14 cellular contexts compared by ENCODE assay signal in the genomic region with DNA sequence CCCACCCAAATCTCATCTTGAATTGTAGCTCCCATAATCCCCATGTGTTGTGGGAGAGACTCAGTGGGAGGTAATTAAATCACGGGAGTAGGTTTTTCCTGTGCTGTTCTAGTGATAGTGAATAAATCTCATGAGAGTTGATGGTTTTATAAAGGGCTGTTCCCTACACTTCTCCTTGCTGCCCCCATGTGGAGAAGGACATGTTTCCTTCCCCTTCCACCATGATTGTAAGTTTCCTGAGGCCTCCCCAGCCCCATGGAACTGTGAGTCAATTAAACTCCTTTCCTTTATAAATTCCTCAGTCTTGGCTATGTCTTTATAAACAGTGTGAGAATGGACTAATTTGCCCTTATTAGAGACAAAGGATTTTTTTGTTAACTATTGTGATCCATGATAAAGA. TPM values are rescaled to one million over a fixed set of nuclear protein-coding genes. Genes with fewer than 3 reads are reported as not detected.
A peak's percentile ranks its signal among the peaks of the same experiment; 100 is the strongest.
DNase-seq lines count a peak whose midpoint lies in the region; ATAC-seq and TF ChIP-seq lines count a peak whose summit lies in the region.
"Had no signal": no experiment of that assay in that cellular context is flagged by ENCODE, and none has a peak within 500 bp of the region (broad histone marks: within the 10 kb centered on the region; RNA-seq: fewer than 3 reads in every experiment).

No MANE protein-coding gene starts in this region.

- H3K4me3 Mint-ChIP-seq in endodermal cell, result no peak overlapping the region
- H3K4me3 Mint-ChIP-seq in osteocyte (ENCODE audit: unreplicated experiment), result no peak overlapping the region
- H3K4me3 Mint-ChIP-seq: activated CD4-positive, alpha-beta memory T cell treated with anti-CD3 and anti-CD28 coated beads for 36 hours; nephron; T-helper 17 cell had no signal

- no peak overlapping the region for H3K27ac ChIP-seq in endodermal cell (ENCODE audit: low read depth, low read length)

- TF ChIP-seq CTCF in endodermal cell (conservative IDR thresholded peaks at IDR 0.05) (peak; percentile 59), osteocyte (IDR thresholded peaks at IDR 0.05) (peak; percentile 30)

- DNase-seq in NCI-H82 (lab: John Stamatoyannopoulos, UW), result peak; percentile 36
- DNase-seq in NCI-H82 treated with DMSO at 0.1 percent for 48 hours (lab: John Stamatoyannopoulos, UW; ENCODE audit: unreplicated experiment), result no peak
- peak; percentile 7 for DNase-seq in MV-4-11 (lab: John Stamatoyannopoulos, UW)
- peak; percentile 50 for DNase-seq in endodermal cell
- DNase-seq in osteocyte (ENCODE audit: extremely low spot score, unreplicated experiment), result no peak
- no peak for DNase-seq in activated CD4-positive, CD25-positive, alpha-beta regulatory T cell (lab: John Stamatoyannopoulos, UW)
- DNase-seq: activated CD4-positive, alpha-beta memory T cell treated with anti-CD3 and anti-CD28 coated beads for 36 hours; activated gamma-delta T cell; caudate nucleus; NCI-H1417 treated with DMSO at 0.1 percent for 48 hours; T-helper 17 cell had no signal

- H3K4me1 Mint-ChIP-seq in endodermal cell (peaks cover 9% of the 10 kb centered on the region), osteocyte (ENCODE audit: unreplicated experiment) (peaks cover 8% of the 10 kb centered on the region)
- H3K4me1 Mint-ChIP-seq: nephron, T-helper 17 cell had no signal

- no peak for ATAC-seq in HG03025 (IDR thresholded peaks at IDR 0.05; ENCODE audit: low FRiP score, unreplicated experiment)
- ATAC-seq in HG02588 (IDR thresholded peaks at IDR 0.05; ENCODE audit: unreplicated experiment), result no peak
- ATAC-seq: T-helper 17 cell had no signal

- H3K4me3 ChIP-seq in endodermal cell (ENCODE audit: low read length), result no peak overlapping the region

- no peaks in the 10 kb centered on the region for H3K27me3 ChIP-seq in endodermal cell (ENCODE audit: control insufficient read depth, insufficient read depth, low read length, poor library complexity, severe bottlenecking)

- no peaks in the 10 kb centered on the region for H3K36me3 ChIP-seq in endodermal cell (ENCODE audit: control insufficient read depth, insufficient read depth, low read length)

- WGBS in endodermal cell (ENCODE audit: insufficient coverage in 1 of 2, insufficient read length in 1 of 2), 2 experiments, result 79% methylated on average over 1 of the region's 1 CpG; no CpG with 5 or more reads in 1 of the 2 experiments

- H3K9ac ChIP-seq in endodermal cell (ENCODE audit: extremely low read depth, low read length, poor library complexity, severe bottlenecking), result no peak overlapping the region

- H3K9me3 Mint-ChIP-seq in endodermal cell, result no peaks in the 10 kb centered on the region
- H3K9me3 Mint-ChIP-seq in osteocyte (ENCODE audit: unreplicated experiment), result peaks cover 4% of the 10 kb centered on the region
- H3K9me3 Mint-ChIP-seq: nephron had no signal

- H3K27me3 Mint-ChIP-seq in endodermal cell (ENCODE audit: insufficient read depth) (no peaks in the 10 kb centered on the region), osteocyte (ENCODE audit: unreplicated experiment) (no peaks in the 10 kb centered on the region)

- H3K27ac Mint-ChIP-seq in endodermal cell (no peak overlapping the region), osteocyte (ENCODE audit: unreplicated experiment) (no peak overlapping the region)
- H3K27ac Mint-ChIP-seq: activated CD4-positive, alpha-beta memory T cell treated with anti-CD3 and anti-CD28 coated beads for 36 hours; nephron; T-helper 17 cell had no signal

- H3K36me3 Mint-ChIP-seq in endodermal cell (ENCODE audit: low read depth), result no peaks in the 10 kb centered on the region
- no peaks in the 10 kb centered on the region for H3K36me3 Mint-ChIP-seq in osteocyte (ENCODE audit: unreplicated experiment)
- H3K36me3 Mint-ChIP-seq: activated CD4-positive, alpha-beta memory T cell treated with anti-CD3 and anti-CD28 coated beads for 36 hours had no signal

- peaks cover 4% of the 10 kb centered on the region for H3K4me1 ChIP-seq in endodermal cell (ENCODE audit: control insufficient read depth, insufficient read depth, low read length)

- H3K9me3 ChIP-seq in endodermal cell (ENCODE audit: control insufficient read depth, low read length), result no peaks in the 10 kb centered on the region

RNA-seq across cellular contexts. Expression of gene MKX, which starts 48.5 kb away (rescaled TPM):
- under 1 TPM; 0.29 to 0.55 TPM for total RNA-seq in endodermal cell
- 0.14 TPM for polyA plus RNA-seq in endodermal cell (2013, experiment 1 of 2)
- polyA plus RNA-seq in endodermal cell (2013, experiment 2 of 2), result 0.17 TPM
- 20.5 and 21.5 TPM in 2 replicates for total RNA-seq in osteocyte
- total RNA-seq: T-helper 17 cell had no signal

Comparison
In these comparisons a context has a peak if more than half of its experiments do, and no peak if none do; other contexts are left out.
1. DNase-seq: peak in NCI-H82 (single experiment), MV-4-11 (single experiment) and endodermal cell (single experiment); none in NCI-H82 treated with DMSO at 0.1 percent for 48 hours (single experiment), osteocyte (single experiment) and activated CD4-positive, CD25-positive, alpha-beta regulatory T cell (0 of 4).
2. RNA of gene MKX, which starts 48.5 kb away (total RNA-seq): 20.5 to 21.5 TPM in osteocyte; 0.29 to 0.55 TPM in endodermal cell; every median in the first group is over 10 times any median in the second.